In genomic region chrX:129678881-129679195, GRCh38 we compare ENCODE assay signal across 9 cellular contexts. TPM values are rescaled to one million over a fixed set of nuclear protein-coding genes. Genes with fewer than 3 reads are reported as not detected.
DNase-seq lines count a peak whose midpoint lies in the region; ATAC-seq lines count a peak whose summit lies in the region.
"Had no signal": no experiment of that assay in that cellular context is flagged by ENCODE, and none has a peak within 500 bp of the region (broad histone marks: within the 10 kb centered on the region; RNA-seq: fewer than 3 reads in every experiment).

No MANE protein-coding gene starts in this region.

- H2BK15ac ChIP-seq in mesendoderm (replicated peaks; ENCODE audit: low read depth): no peak overlapping the region

- DNase-seq in stimulated activated naive CD8-positive, alpha-beta T cell treated with anti-CD3 and anti-CD28 coated beads, Interleukin-15, Interleukin-2, amounts not matched to agents 100 U/mL and 50 U/mL, for 24 hours: no peak
- DNase-seq in activated naive CD8-positive, alpha-beta T cell treated with anti-CD3 and anti-CD28 coated beads, Interleukin-2, amount 10 ng/mL, durations not matched to agents 7 days and 5 days: no peak
- DNase-seq in naive B cell (no peak), COR-L47 (lab: John Stamatoyannopoulos, UW) (no peak), OCI-M2 (lab: John Stamatoyannopoulos, UW; ENCODE audit: unreplicated experiment) (no peak), head of caudate nucleus (no peak), mesendoderm (no peak)

- no peak overlapping the region for H2AK5ac ChIP-seq in mesendoderm (ENCODE audit: low read length)

- no peaks in the 10 kb centered on the region for H3K9me3 Mint-ChIP-seq in stimulated activated naive CD8-positive, alpha-beta T cell treated with anti-CD3 and anti-CD28 coated beads, Interleukin-15, Interleukin-2, amounts not matched to agents 100 ng/mL and 50 ng/mL, for 24 hours
- no peaks in the 10 kb centered on the region for H3K9me3 Mint-ChIP-seq in activated naive CD8-positive, alpha-beta T cell treated with anti-CD3 and anti-CD28 coated beads, Interleukin-2, amount 10 ng/mL, durations not matched to agents 7 days and 5 days
- H3K9me3 Mint-ChIP-seq in naive B cell: no peaks in the 10 kb centered on the region

- peaks cover 17% of the 10 kb centered on the region for H3K4me1 Mint-ChIP-seq in stimulated activated naive CD8-positive, alpha-beta T cell treated with anti-CD3 and anti-CD28 coated beads, Interleukin-15, Interleukin-2, amounts not matched to agents 100 ng/mL and 50 ng/mL, for 24 hours (ENCODE audit: low read depth)
- peaks cover 8% of the 10 kb centered on the region for H3K4me1 Mint-ChIP-seq in activated naive CD8-positive, alpha-beta T cell treated with anti-CD3 and anti-CD28 coated beads, Interleukin-2, amount 10 ng/mL, durations not matched to agents 7 days and 5 days
- H3K4me1 Mint-ChIP-seq in naive B cell: peaks cover 4 to 16% (median 8%) of the 10 kb centered on the region in 3 donors

- WGBS in mesendoderm (ENCODE audit: extremely low coverage, insufficient coverage, low lambda C conversion rate): no CpG with 5 or more reads among the region's 4 CpGs

- no peak overlapping the region for H4K5ac ChIP-seq in mesendoderm (ENCODE audit: low read length)

- H3K79me1 ChIP-seq in mesendoderm (ENCODE audit: low read length): no peaks in the 10 kb centered on the region

- no peak overlapping the region for H4K8ac ChIP-seq in mesendoderm (ENCODE audit: low read depth, low read length)

- no peaks in the 10 kb centered on the region for H3K4me1 ChIP-seq in mesendoderm (ENCODE audit: control insufficient read depth, low read depth, low read length)

- peak overlapping the region; percentile 55 for H3K4me3 Mint-ChIP-seq in stimulated activated naive CD8-positive, alpha-beta T cell treated with anti-CD3 and anti-CD28 coated beads, Interleukin-15, Interleukin-2, amounts not matched to agents 100 ng/mL and 50 ng/mL, for 24 hours
- H3K4me3 Mint-ChIP-seq in activated naive CD8-positive, alpha-beta T cell treated with anti-CD3 and anti-CD28 coated beads, Interleukin-2, amount 10 ng/mL, durations not matched to agents 7 days and 5 days: peak overlapping the region; percentile 72
- peak overlapping the region; percentile 41 to 92 (median 81) for H3K4me3 Mint-ChIP-seq in naive B cell

- POLR2A ChIA-PET in activated naive CD8-positive, alpha-beta T cell treated with anti-CD3 and anti-CD28 coated beads, Interleukin-2, amount 10 ng/mL, durations not matched to agents 7 days and 5 days (lab: Charles Lee): interaction anchor here (0.7 kb wide), 1 partner anchor 106 kb away, joined by 3 read pairs; no protein-coding TSS in a partner anchor

- H3K4me3 ChIP-seq in mesendoderm (ENCODE audit: low read length): no peak overlapping the region
- H3K4me3 ChIP-seq: SK-N-MC had no signal

- H3K27ac ChIP-seq in mesendoderm (ENCODE audit: low read depth, low read length): no peak overlapping the region
- H3K27ac ChIP-seq: SK-N-MC had no signal

- no peak overlapping the region for H3K18ac ChIP-seq in mesendoderm (ENCODE audit: low read length)

- intact Hi-C loops in head of caudate nucleus (cut with DNase I): no loop called here

- H3K36me3 ChIP-seq in mesendoderm (ENCODE audit: control insufficient read depth, insufficient read depth, low read length): no peaks in the 10 kb centered on the region

- H3K79me2 ChIP-seq in mesendoderm (ENCODE audit: control insufficient read depth, insufficient read depth, low read length): no peaks in the 10 kb centered on the region

- no peaks in the 10 kb centered on the region for H3K27me3 Mint-ChIP-seq in stimulated activated naive CD8-positive, alpha-beta T cell treated with anti-CD3 and anti-CD28 coated beads, Interleukin-15, Interleukin-2, amounts not matched to agents 100 ng/mL and 50 ng/mL, for 24 hours
- peaks cover 10% of the 10 kb centered on the region for H3K27me3 Mint-ChIP-seq in activated naive CD8-positive, alpha-beta T cell treated with anti-CD3 and anti-CD28 coated beads, Interleukin-2, amount 10 ng/mL, durations not matched to agents 7 days and 5 days
- no peaks in the 10 kb centered on the region for H3K27me3 Mint-ChIP-seq in naive B cell

- no peaks in the 10 kb centered on the region for H3K27me3 ChIP-seq in mesendoderm (ENCODE audit: insufficient read depth, low read length, poor library complexity)

- no peak overlapping the region for H3K4me2 ChIP-seq in mesendoderm (ENCODE audit: low read length)

- H3K27ac Mint-ChIP-seq in stimulated activated naive CD8-positive, alpha-beta T cell treated with anti-CD3 and anti-CD28 coated beads, Interleukin-15, Interleukin-2, amounts not matched to agents 100 ng/mL and 50 ng/mL, for 24 hours: no peak overlapping the region
- peak overlapping the region; percentile 45 for H3K27ac Mint-ChIP-seq in activated naive CD8-positive, alpha-beta T cell treated with anti-CD3 and anti-CD28 coated beads, Interleukin-2, amount 10 ng/mL, durations not matched to agents 7 days and 5 days
- peak overlapping the region in 2 of 6 donors; percentile 76 to 87 for H3K27ac Mint-ChIP-seq in naive B cell

- H2BK120ac ChIP-seq in mesendoderm (ENCODE audit: low read depth, low read length): no peak overlapping the region

- no peak overlapping the region for H3K9ac ChIP-seq in mesendoderm (ENCODE audit: low read length)

- H3K56ac ChIP-seq in mesendoderm (ENCODE audit: low read length): no peak overlapping the region

- H3K23ac ChIP-seq in mesendoderm (ENCODE audit: low read length): no peak overlapping the region

- H3K4ac ChIP-seq in mesendoderm (ENCODE audit: low read depth, low read length): no peak overlapping the region

- no peak overlapping the region for H2BK5ac ChIP-seq in mesendoderm (ENCODE audit: low read length)

- no peak for ATAC-seq in stimulated activated naive CD8-positive, alpha-beta T cell treated with anti-CD3 and anti-CD28 coated beads, Interleukin-15, Interleukin-2, amounts not matched to agents 100 U/mL and 50 U/mL, for 24 hours
- ATAC-seq in activated naive CD8-positive, alpha-beta T cell treated with anti-CD3 and anti-CD28 coated beads, Interleukin-2, amount 10 ng/mL, durations not matched to agents 7 days and 5 days (ENCODE audit: low read depth): no peak
- no peak for ATAC-seq in naive B cell (ENCODE audit: low read depth in 2 of 2)

- no peaks in the 10 kb centered on the region for H3K36me3 Mint-ChIP-seq in stimulated activated naive CD8-positive, alpha-beta T cell treated with anti-CD3 and anti-CD28 coated beads, Interleukin-15, Interleukin-2, amounts not matched to agents 100 ng/mL and 50 ng/mL, for 24 hours (ENCODE audit: low read depth)
- no peaks in the 10 kb centered on the region for H3K36me3 Mint-ChIP-seq in activated naive CD8-positive, alpha-beta T cell treated with anti-CD3 and anti-CD28 coated beads, Interleukin-2, amount 10 ng/mL, durations not matched to agents 7 days and 5 days
- no peaks in the 10 kb centered on the region for H3K36me3 Mint-ChIP-seq in naive B cell

RNA-seq across cellular contexts. Expression of gene APLN, which starts 24.1 kb away (rescaled TPM):
- 1 to 10 TPM; 1.9 to 2.4 TPM for total RNA-seq in activated naive CD8-positive, alpha-beta T cell treated with anti-CD3 and anti-CD28 coated beads, Interleukin-2, amount 10 ng/mL, durations not matched to agents 7 days and 5 days
- not detected for polyA plus RNA-seq in naive B cell (ENCODE audit: low read depth in 6 of 6)
- polyA plus RNA-seq in mesendoderm (2013, experiment 1 of 2): 0.86 TPM
- polyA plus RNA-seq in mesendoderm (2013, experiment 2 of 2): 0.73 TPM

RNA-seq across cellular contexts. Expression of gene XPNPEP2, which starts 59.9 kb away (rescaled TPM):
- total RNA-seq in activated naive CD8-positive, alpha-beta T cell treated with anti-CD3 and anti-CD28 coated beads, Interleukin-2, amount 10 ng/mL, durations not matched to agents 7 days and 5 days: under 1 TPM; 0.65 to 0.67 TPM
- under 1 TPM in 4 of 6 donors, not detected in 2; 0.11 to 0.58 (median 0.22) TPM for polyA plus RNA-seq in naive B cell (ENCODE audit: low read depth in 6 of 6)
- 0.22 TPM for polyA plus RNA-seq in mesendoderm (2013, experiment 1 of 2)
- 0.10 TPM for polyA plus RNA-seq in mesendoderm (2013, experiment 2 of 2)
